In the genomic region with DNA sequence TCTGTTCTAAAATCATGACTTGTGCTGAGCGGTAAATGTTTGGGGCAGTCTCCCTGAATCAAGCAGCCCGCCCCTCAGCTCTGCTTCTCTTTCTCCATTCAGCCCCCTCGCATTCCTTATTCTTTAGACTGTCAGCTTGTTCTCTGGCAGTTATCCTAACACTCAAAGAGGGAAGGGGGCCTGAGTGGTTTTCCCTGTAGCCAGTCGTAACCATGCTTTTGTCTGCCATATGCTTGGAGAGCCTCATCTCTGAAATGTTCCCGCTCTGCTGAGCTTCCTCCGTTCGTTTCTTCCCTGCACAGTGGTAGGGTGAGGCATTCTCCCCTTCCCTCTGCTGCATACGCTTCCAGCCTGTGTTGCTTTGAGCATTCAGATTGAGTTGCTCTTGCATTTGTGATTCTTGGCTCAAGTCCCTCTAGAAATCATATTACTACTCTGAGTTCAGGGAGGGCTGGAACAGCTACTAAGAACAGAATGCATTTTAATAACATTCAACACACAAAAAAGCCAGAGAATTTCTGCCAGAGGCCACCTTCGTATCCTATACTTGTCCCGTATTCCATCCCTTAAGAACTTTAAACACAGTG, we compare ENCODE assay signal across 8 cellular contexts.
DNase-seq lines count a peak whose midpoint lies in the region; FAIRE-seq and TF ChIP-seq lines count a peak whose summit lies in the region.

No MANE protein-coding gene starts in this region.

- H3K4me1 ChIP-seq in astrocyte (ENCODE audit: insufficient read depth, low read length): peaks cover 44% of the 10 kb centered on the region
- H3K4me1 ChIP-seq in iPS-20b (ENCODE audit: insufficient read depth, low read length): peaks cover 16% of the 10 kb centered on the region; the same call in 1 of the 2 replicates

- DNase-seq in A172 (ENCODE audit: low spot score) (peak; percentile 64), HL-60 (ENCODE audit: low read depth in 1 of 2, low spot score in 1 of 2) (no peak), astrocyte (ENCODE audit: low read depth) (peak; percentile 93), COR-L47 (lab: John Stamatoyannopoulos, UW) (no peak), NOMO-1 (lab: John Stamatoyannopoulos, UW; ENCODE audit: unreplicated experiment in 2 of 2) (no peak)
- DNase-seq in activated naive CD4-positive, alpha-beta T cell treated with Interleukin-2 at 50 U/mL for 16 hours: no peak
- no peak for DNase-seq in activated CD4-positive, alpha-beta T cell treated with anti-CD3 and anti-CD28 coated beads for 48 hours

- H3K27me3 ChIP-seq in HL-60 (ENCODE audit: insufficient read depth, poor library complexity, severe bottlenecking) (no peaks in the 10 kb centered on the region), astrocyte (ENCODE audit: insufficient read depth, low read length) (no peaks in the 10 kb centered on the region), iPS-20b (ENCODE audit: insufficient read depth, low read length) (no peaks in the 10 kb centered on the region)

- no peaks in the 10 kb centered on the region for H3K27me3 Mint-ChIP-seq in astrocyte (ENCODE audit: low read depth, unreplicated experiment)

- H3K4me3 Mint-ChIP-seq in astrocyte (ENCODE audit: unreplicated experiment): no peak overlapping the region

- FAIRE-seq in astrocyte (lab: Jason Lieb, UNC): peak; percentile 74

- no peaks in the 10 kb centered on the region for H3K79me2 ChIP-seq in astrocyte (ENCODE audit: insufficient read depth, low read length)

- H3K9me3 ChIP-seq in astrocyte (ENCODE audit: insufficient read depth, low read depth, low read length) (no peaks in the 10 kb centered on the region), iPS-20b (ENCODE audit: insufficient read depth, low read depth, low read length) (no peaks in the 10 kb centered on the region)

- no peak overlapping the region for H3K27ac Mint-ChIP-seq in astrocyte (ENCODE audit: unreplicated experiment)

- peaks cover 31% of the 10 kb centered on the region for H3K4me1 Mint-ChIP-seq in astrocyte (ENCODE audit: low read depth, unreplicated experiment)

- peaks cover 4% of the 10 kb centered on the region for H3K36me3 Mint-ChIP-seq in astrocyte (ENCODE audit: low read depth, unreplicated experiment)

- H3K36me3 ChIP-seq in astrocyte (ENCODE audit: insufficient read depth, low read length): no peaks in the 10 kb centered on the region
- no peaks in the 10 kb centered on the region for H3K36me3 ChIP-seq in iPS-20b (ENCODE audit: insufficient read depth, low read depth, low read length)

- H3K9ac ChIP-seq in astrocyte (ENCODE audit: low read length) (peak overlapping the region; percentile 78), iPS-20b (ENCODE audit: low read depth, low read length) (peak overlapping the region; percentile 0; the same call in 1 of the 2 replicates)

- H3K4me3 ChIP-seq in HL-60 (replicated peaks; ENCODE audit: insufficient read depth, low read length) (no peak overlapping the region), astrocyte (ENCODE audit: insufficient read depth, low read depth, low read length) (peak overlapping the region; percentile 37), iPS-20b (ENCODE audit: low read length) (no peak overlapping the region)

- peak overlapping the region; percentile 81 for H3K4me2 ChIP-seq in astrocyte (ENCODE audit: low read length)

- no peaks in the 10 kb centered on the region for H4K20me1 ChIP-seq in astrocyte (ENCODE audit: insufficient read depth, low read length)

- TF ChIP-seq CTCF in HL-60 (IDR thresholded peaks at IDR 0.05; ENCODE audit: insufficient read depth, low read length): no peak
- no peak for TF ChIP-seq CTCF in astrocyte (IDR thresholded peaks at IDR 0.05; ENCODE audit: insufficient read depth, low read depth, low read length)

- H3K27ac ChIP-seq in HL-60 (replicated peaks) (peak overlapping the region; percentile 60), astrocyte (ENCODE audit: low read depth, low read length) (peak overlapping the region; percentile 94), iPS-20b (ENCODE audit: low read length) (no peak overlapping the region)

- H2AFZ ChIP-seq in astrocyte (ENCODE audit: low read depth, low read length): peak overlapping the region; percentile 22

- peaks cover 3% of the 10 kb centered on the region for H3K9me3 Mint-ChIP-seq in astrocyte (ENCODE audit: unreplicated experiment)

Comparison
In these comparisons a context has a peak if more than half of its experiments do, and no peak if none do; other contexts are left out.
1. DNase-seq: peak in A172 (single experiment) and astrocyte (single experiment); none in HL-60 (0 of 2), activated naive CD4-positive, alpha-beta T cell treated with Interleukin-2 at 50 U/mL for 16 hours (single experiment), COR-L47 (single experiment), activated CD4-positive, alpha-beta T cell treated with anti-CD3 and anti-CD28 coated beads for 48 hours (single experiment) and NOMO-1 (0 of 2).